Comparison of ENCODE assay signal across 11 cellular contexts in genomic region chr1:16208270-16208987, GRCh38. TPM values are rescaled to one million over a fixed set of nuclear protein-coding genes. Genes with fewer than 3 reads are reported as not detected.
DNase-seq lines count a peak whose midpoint lies in the region; ATAC-seq and TF ChIP-seq lines count a peak whose summit lies in the region.
"Had no signal": no experiment of that assay in that cellular context is flagged by ENCODE, and none has a peak within 500 bp of the region (broad histone marks: within the 10 kb centered on the region; RNA-seq: fewer than 3 reads in every experiment).

No MANE protein-coding gene starts in this region.

- H2BK15ac ChIP-seq in mesenchymal stem cell (ENCODE audit: low read depth, poor library complexity, severe bottlenecking): peak overlapping the region; percentile 71

- H3K4me2 ChIP-seq in BLaER1 (peak overlapping the region; percentile 80), mesenchymal stem cell (ENCODE audit: low read length, poor library complexity, severe bottlenecking) (no peak overlapping the region)

- TF ChIP-seq POLR2A in gastroesophageal sphincter (IDR thresholded peaks at IDR 0.05): no peak

- H3K9me3 ChIP-seq in BLaER1 (no peaks in the 10 kb centered on the region), mesenchymal stem cell (ENCODE audit: control insufficient read depth, low read length) (no peaks in the 10 kb centered on the region), gastroesophageal sphincter (no peaks in the 10 kb centered on the region)

- H3K36me3 Mint-ChIP-seq in activated T-helper 1 cell treated with anti-CD3 and anti-CD28 coated beads, Interleukin-12 subunit alpha, Interleukin-12 subunit beta, Interleukin-2, Interleukin-4 antibody, amounts not matched to agents 30 ng/mL and 10 ng/mL and 1 ng/mL, durations not matched to agents 14 hours and 24 hours and 36 hours (ENCODE audit: low read depth): peaks cover 5% of the 10 kb centered on the region

- H4K20me1 ChIP-seq in BLaER1: no peaks in the 10 kb centered on the region

- no peak for TF ChIP-seq EP300 in gastroesophageal sphincter (IDR thresholded peaks at IDR 0.05)

- H4K91ac ChIP-seq in mesenchymal stem cell (ENCODE audit: low read length): peak overlapping the region; percentile 34

- peak overlapping the region in 1 of 2 experiments; percentile 67 for H3K18ac ChIP-seq in mesenchymal stem cell (ENCODE audit: low read depth in 1 of 2, low read length in 2 of 2)

- H4K8ac ChIP-seq in mesenchymal stem cell (ENCODE audit: low read length): peak overlapping the region; percentile 35

- H3K9me3 Mint-ChIP-seq in activated T-helper 1 cell treated with anti-CD3 and anti-CD28 coated beads, Interleukin-12 subunit alpha, Interleukin-12 subunit beta, Interleukin-2, Interleukin-4 antibody, amounts not matched to agents 30 ng/mL and 10 ng/mL and 1 ng/mL, durations not matched to agents 14 hours and 24 hours and 36 hours: no peaks in the 10 kb centered on the region
- H3K9me3 Mint-ChIP-seq: activated CD4-positive, alpha-beta memory T cell treated with anti-CD3 and anti-CD28 coated beads, Interleukin-2, amount 10 ng/mL, durations not matched to agents 7 days and 5 days had no signal

- peak overlapping the region; percentile 57 for H2BK120ac ChIP-seq in mesenchymal stem cell (ENCODE audit: low read depth, low read length)

- DNase-seq in ELR (ENCODE audit: low read depth) (peak; percentile 68), mesenchymal stem cell (peak; percentile 36), superior temporal gyrus (ENCODE audit: extremely low spot score) (no peak), NCI-H2227 treated with DMSO at 0.1 percent for 48 hours (lab: John Stamatoyannopoulos, UW) (no peak)
- no peak for DNase-seq in activated T-helper 1 cell treated with anti-CD3 and anti-CD28 coated beads, Interleukin-12 subunit alpha, Interleukin-12 subunit beta, Interleukin-2, Interleukin-4 antibody, amounts not matched to agents 30 ng/mL and 10 ng/mL and 1 ng/mL, durations not matched to agents 14 hours and 24 hours and 36 hours (ENCODE audit: low spot score)
- no peak for DNase-seq in central memory CD4-positive, alpha-beta T cell
- DNase-seq: activated CD4-positive, alpha-beta memory T cell treated with anti-CD3 and anti-CD28 coated beads, Interleukin-2, amount 10 ng/mL, durations not matched to agents 7 days and 5 days; midbrain; NCI-H510A had no signal

- intact Hi-C loops in activated T-helper 1 cell treated with anti-CD3 and anti-CD28 coated beads, Interleukin-12 subunit alpha, Interleukin-12 subunit beta, Interleukin-2, Interleukin-4 antibody, amounts not matched to agents 30 ng/mL and 10 ng/mL and 1 ng/mL, durations not matched to agents 14 hours and 24 hours and 36 hours (cut with micrococcal nuclease): loop anchor here (5.0 kb wide), 1 partner anchor 289 kb away; no protein-coding TSS in a partner anchor

- H3K4me3 Mint-ChIP-seq in activated T-helper 1 cell treated with anti-CD3 and anti-CD28 coated beads, Interleukin-12 subunit alpha, Interleukin-12 subunit beta, Interleukin-2, Interleukin-4 antibody, amounts not matched to agents 30 ng/mL and 10 ng/mL and 1 ng/mL, durations not matched to agents 14 hours and 24 hours and 36 hours: peak overlapping the region; percentile 34

- H2BK12ac ChIP-seq in mesenchymal stem cell (ENCODE audit: low read length in 2 of 2): peak overlapping the region; percentile 59 to 78

- H3K4me3 ChIP-seq in BLaER1 (no peak overlapping the region), mesenchymal stem cell (ENCODE audit: insufficient read depth in 1 of 2, low read depth in 1 of 2, low read length in 2 of 2) (no peak overlapping the region), gastroesophageal sphincter (no peak overlapping the region)

- H3K27ac Mint-ChIP-seq in activated T-helper 1 cell treated with anti-CD3 and anti-CD28 coated beads, Interleukin-12 subunit alpha, Interleukin-12 subunit beta, Interleukin-2, Interleukin-4 antibody, amounts not matched to agents 30 ng/mL and 10 ng/mL and 1 ng/mL, durations not matched to agents 14 hours and 24 hours and 36 hours: no peak overlapping the region

- H2AK5ac ChIP-seq in mesenchymal stem cell (ENCODE audit: low read length, severe bottlenecking): peak overlapping the region; percentile 42

- no peaks in the 10 kb centered on the region for H3K27me3 ChIP-seq in BLaER1
- H3K27me3 ChIP-seq in mesenchymal stem cell (ENCODE audit: control insufficient read depth in 1 of 2, insufficient read depth in 1 of 2, low read length in 2 of 2): peaks cover 0 to 13% of the 10 kb centered on the region in 2 experiments
- H3K27me3 ChIP-seq in gastroesophageal sphincter: no peaks in the 10 kb centered on the region

- H3K23ac ChIP-seq in mesenchymal stem cell (ENCODE audit: low read length in 2 of 2): peak overlapping the region in 1 of 2 experiments; percentile 14

- H3K79me1 ChIP-seq in mesenchymal stem cell (replicated peaks; ENCODE audit: low read length, poor library complexity, severe bottlenecking): peaks cover 5% of the 10 kb centered on the region

- ATAC-seq in gastroesophageal sphincter: no peak

- no peaks in the 10 kb centered on the region for H3K4me1 Mint-ChIP-seq in activated T-helper 1 cell treated with anti-CD3 and anti-CD28 coated beads, Interleukin-12 subunit alpha, Interleukin-12 subunit beta, Interleukin-2, Interleukin-4 antibody, amounts not matched to agents 30 ng/mL and 10 ng/mL and 1 ng/mL, durations not matched to agents 14 hours and 24 hours and 36 hours (ENCODE audit: low read depth)

- no peak overlapping the region for H3K14ac ChIP-seq in mesenchymal stem cell (ENCODE audit: low read length in 2 of 2)

- 88% methylated on average over 13 of the region's 13 CpGs for WGBS in mesenchymal stem cell
- no CpG with 5 or more reads among the region's 13 CpGs for WGBS in gastroesophageal sphincter (ENCODE audit: low coverage in 1 of 2), 2 donors

- TF ChIP-seq CTCF in gastroesophageal sphincter (IDR thresholded peaks at IDR 0.05): no peak

- H3K27ac ChIP-seq in BLaER1: no peak overlapping the region; the same call in 1 of the 2 replicates
- no peak overlapping the region for H3K27ac ChIP-seq in mesenchymal stem cell (ENCODE audit: low read length, poor library complexity, severe bottlenecking)
- peak overlapping the region in 2 of 4 donors; percentile 2 to 91 for H3K27ac ChIP-seq in gastroesophageal sphincter

- H2AFZ ChIP-seq in mesenchymal stem cell (ENCODE audit: low read depth, low read length): no peak overlapping the region

- peaks cover 2% of the 10 kb centered on the region for H3K27me3 Mint-ChIP-seq in activated T-helper 1 cell treated with anti-CD3 and anti-CD28 coated beads, Interleukin-12 subunit alpha, Interleukin-12 subunit beta, Interleukin-2, Interleukin-4 antibody, amounts not matched to agents 30 ng/mL and 10 ng/mL and 1 ng/mL, durations not matched to agents 14 hours and 24 hours and 36 hours (ENCODE audit: insufficient read depth)

- peaks cover 4% of the 10 kb centered on the region; the same call in 1 of the 2 replicates for H3K36me3 ChIP-seq in BLaER1
- peaks cover 0 to 7% of the 10 kb centered on the region in 2 experiments for H3K36me3 ChIP-seq in mesenchymal stem cell (ENCODE audit: control insufficient read depth in 1 of 2, insufficient read depth in 2 of 2, low read depth in 1 of 2, low read length in 2 of 2)
- no peaks in the 10 kb centered on the region for H3K36me3 ChIP-seq in gastroesophageal sphincter

- H3K9ac ChIP-seq in BLaER1: peak overlapping the region; percentile 8; the same call in 1 of the 2 replicates
- H3K9ac ChIP-seq in mesenchymal stem cell (ENCODE audit: low read length): no peak overlapping the region

- H3K4me1 ChIP-seq in BLaER1 (peaks cover 44% of the 10 kb centered on the region), mesenchymal stem cell (ENCODE audit: control insufficient read depth, insufficient read depth, low read depth, low read length) (peaks cover 25% of the 10 kb centered on the region), gastroesophageal sphincter (peaks cover 0 to 32% (median 9%) of the 10 kb centered on the region in 3 donors)

- H2BK5ac ChIP-seq in mesenchymal stem cell (ENCODE audit: low read depth, low read length, poor library complexity, severe bottlenecking): no peak overlapping the region

- peak overlapping the region; percentile 32 to 35 for H3K4ac ChIP-seq in mesenchymal stem cell (ENCODE audit: low read depth in 1 of 2, low read length in 2 of 2)

RNA-seq across cellular contexts. Expression of gene ARHGEF19, which starts 4.0 kb away (rescaled TPM):
- total RNA-seq in activated T-helper 1 cell treated with anti-CD3 and anti-CD28 coated beads, Interleukin-12 subunit alpha, Interleukin-12 subunit beta, Interleukin-2, Interleukin-4 antibody, amounts not matched to agents 30 ng/mL and 10 ng/mL and 1 ng/mL, durations not matched to agents 14 hours and 24 hours and 36 hours: 7.9 and 11.2 TPM in 2 replicates
- polyA plus RNA-seq in mesenchymal stem cell (2013, experiment 1 of 2): 4.5 TPM
- 4.5 TPM for polyA plus RNA-seq in mesenchymal stem cell (2013, experiment 2 of 2)
- 1 to 10 TPM; 2.8 to 3.6 (median 3.4) TPM for total RNA-seq in gastroesophageal sphincter

RNA-seq across cellular contexts. Expression of gene CPLANE2, which starts 28.6 kb away (rescaled TPM):
- 3.8 and 4.1 TPM in 2 replicates for total RNA-seq in activated T-helper 1 cell treated with anti-CD3 and anti-CD28 coated beads, Interleukin-12 subunit alpha, Interleukin-12 subunit beta, Interleukin-2, Interleukin-4 antibody, amounts not matched to agents 30 ng/mL and 10 ng/mL and 1 ng/mL, durations not matched to agents 14 hours and 24 hours and 36 hours
- polyA plus RNA-seq in mesenchymal stem cell (2013, experiment 1 of 2): 3.3 TPM
- 2.7 TPM for polyA plus RNA-seq in mesenchymal stem cell (2013, experiment 2 of 2)
- total RNA-seq in gastroesophageal sphincter: 10 to 100 TPM in 2 of 4 donors, 1 to 10 TPM in 2; 6.6 to 45.8 (median 11.0) TPM

RNA-seq across cellular contexts. Expression of gene EPHA2, which starts 52.6 kb away (rescaled TPM):
- not detected in 2 replicates for total RNA-seq in activated T-helper 1 cell treated with anti-CD3 and anti-CD28 coated beads, Interleukin-12 subunit alpha, Interleukin-12 subunit beta, Interleukin-2, Interleukin-4 antibody, amounts not matched to agents 30 ng/mL and 10 ng/mL and 1 ng/mL, durations not matched to agents 14 hours and 24 hours and 36 hours
- 31.9 TPM for polyA plus RNA-seq in mesenchymal stem cell (2013, experiment 1 of 2)
- polyA plus RNA-seq in mesenchymal stem cell (2013, experiment 2 of 2): 31.0 TPM
- total RNA-seq in gastroesophageal sphincter: 10 to 100 TPM in 2 of 4 donors, 1 to 10 TPM in 2; 8.9 to 16.1 (median 12.4) TPM
- total RNA-seq: activated CD4-positive, alpha-beta memory T cell treated with anti-CD3 and anti-CD28 coated beads, Interleukin-2, amount 10 ng/mL, durations not matched to agents 7 days and 5 days had no signal

Comparison
In these comparisons a context has a peak if more than half of its experiments do, and no peak if none do; other contexts are left out.
1. DNase-seq: peak in ELR (single experiment) and mesenchymal stem cell (single experiment); none in activated T-helper 1 cell treated with anti-CD3 and anti-CD28 coated beads, Interleukin-12 subunit alpha, Interleukin-12 subunit beta, Interleukin-2, Interleukin-4 antibody, amounts not matched to agents 30 ng/mL and 10 ng/mL and 1 ng/mL, durations not matched to agents 14 hours and 24 hours and 36 hours (single experiment), superior temporal gyrus (single experiment), central memory CD4-positive, alpha-beta T cell (single experiment) and NCI-H2227 treated with DMSO at 0.1 percent for 48 hours (single experiment).